Comparison of ENCODE assay signal across 10 cellular contexts in genomic region chr6:76876922-76877553, GRCh38.
DNase-seq lines count a peak whose midpoint lies in the region; ATAC-seq and TF ChIP-seq lines count a peak whose summit lies in the region.
"Had no signal": no experiment of that assay in that cellular context is flagged by ENCODE, and none has a peak within 500 bp of the region (broad histone marks: within the 10 kb centered on the region; RNA-seq: fewer than 3 reads in every experiment).

No MANE protein-coding gene starts in this region.

- H3K4me3 ChIP-seq in Peyer's patch: no peak overlapping the region
- peak overlapping the region; percentile 22 for H3K4me3 ChIP-seq in cardiac muscle cell
- H3K4me3 ChIP-seq in testis: no peak overlapping the region
- H3K4me3 ChIP-seq: A549, K562 had no signal

- H3K9me3 ChIP-seq in Peyer's patch: no peaks in the 10 kb centered on the region
- no peaks in the 10 kb centered on the region for H3K9me3 ChIP-seq in cardiac muscle cell (ENCODE audit: low read depth)
- H3K9me3 ChIP-seq in testis: no peaks in the 10 kb centered on the region
- H3K9me3 ChIP-seq: A549 had no signal

- no peaks in the 10 kb centered on the region for H3K27me3 ChIP-seq in Peyer's patch
- H3K27me3 ChIP-seq in cardiac muscle cell: no peaks in the 10 kb centered on the region
- no peaks in the 10 kb centered on the region for H3K27me3 ChIP-seq in testis

- peak; percentile 7 to 84 (median 56) for DNase-seq in NCI-H1417 (lab: John Stamatoyannopoulos, UW)
- DNase-seq in NCI-H1417 treated with DMSO at 0.1 percent for 48 hours (lab: John Stamatoyannopoulos, UW): no peak
- DNase-seq in Peyer's patch: peak in 1 of 3 donors; percentile 56
- peak; percentile 85 to 87 for DNase-seq in cardiac muscle cell (ENCODE audit: low read depth in 1 of 2, low spot score in 1 of 2)
- peak; percentile 82 for DNase-seq in testis
- no peak for DNase-seq in GF-D8 (lab: John Stamatoyannopoulos, UW)

- ATAC-seq in HG03469 (IDR thresholded peaks at IDR 0.05; ENCODE audit: unreplicated experiment) (no peak), GM18498 (IDR thresholded peaks at IDR 0.05; ENCODE audit: unreplicated experiment) (no peak)
- ATAC-seq: A549, K562 had no signal

- intact Hi-C loops in testis (cut with DNase I; ENCODE audit: low total_unique reads): no loop called here

- H3K27ac ChIP-seq in Peyer's patch: no peak overlapping the region
- H3K27ac ChIP-seq in cardiac muscle cell: no peak overlapping the region
- no peak overlapping the region for H3K27ac ChIP-seq in testis
- H3K27ac ChIP-seq: A549 had no signal

- WGBS in testis, 2 donors: 66 to 75% methylated on average over 7 to 10 of the region's 10 CpGs

- H3K4me1 ChIP-seq in Peyer's patch (no peaks in the 10 kb centered on the region), cardiac muscle cell (ENCODE audit: low read depth) (no peaks in the 10 kb centered on the region), testis (no peaks in the 10 kb centered on the region)
- H3K4me1 ChIP-seq: A549 had no signal

- peak in 4 of 6 experiments; percentile 28 to 75 (median 66) for TF ChIP-seq CTCF in Peyer's patch (IDR thresholded peaks at IDR 0.05)
- peak; percentile 51 for TF ChIP-seq CTCF in cardiac muscle cell (IDR thresholded peaks at IDR 0.05; ENCODE audit: low read depth, low read length)
- TF ChIP-seq CTCF in testis (IDR thresholded peaks at IDR 0.05): peak; percentile 16 to 44 (median 35)

- H3K36me3 ChIP-seq in Peyer's patch: no peaks in the 10 kb centered on the region
- H3K36me3 ChIP-seq in cardiac muscle cell: no peaks in the 10 kb centered on the region
- H3K36me3 ChIP-seq in testis (ENCODE audit: low read depth, missing control alignments): no peaks in the 10 kb centered on the region

- TF ChIP-seq POLR2A in Peyer's patch (IDR thresholded peaks at IDR 0.05): no peak
- TF ChIP-seq POLR2A in testis (IDR thresholded peaks at IDR 0.05): no peak

Comparison
In these comparisons a context has a peak if more than half of its experiments do, and no peak if none do; other contexts are left out.
1. DNase-seq: peak in NCI-H1417 (3 of 3), cardiac muscle cell (2 of 2) and testis (single experiment); none in NCI-H1417 treated with DMSO at 0.1 percent for 48 hours (single experiment) and GF-D8 (single experiment).
2. Peak in every context shown above with its lines, with median percentiles within 50 percentile points of each other: CTCF ChIP-seq.